In genomic region chr3:4752201-4753072, GRCh38 we compare ENCODE assay signal across 1 cellular context.
TF ChIP-seq lines count a peak whose summit lies in the region.

No MANE protein-coding gene starts in this region.

TF ChIP-seq in HepG2, 621 proteins besides CTCF, POLR2A, EP300 and RAD21 (continued from another document and continues in another):
- TF ChIP-seq REL (CRISPR knock-in tag; conservative IDR thresholded peaks at IDR 0.05) (0 out of 2 replicates have a peak, but pooled peaks have one; percentile 43), NR2F6 (IDR thresholded peaks at IDR 0.05) (peak; percentile 31; the same call in 1 of the 2 replicates), NR2F6 (CRISPR knock-in tag; IDR thresholded peaks at IDR 0.05) (peak; percentile 64; the same call in 1 of the 2 replicates), ZSCAN9 (CRISPR knock-in tag; IDR thresholded peaks at IDR 0.05; ENCODE audit: borderline replicate concordance) (peak; percentile 46; the same call in 1 of the 2 replicates), ZNF780A (CRISPR knock-in tag; IDR thresholded peaks at IDR 0.05) (0 out of 2 replicates have a peak, but pooled peaks have one; percentile 31), NR3C1 (CRISPR knock-in tag; IDR thresholded peaks at IDR 0.05) (no peak), ZNF296 (CRISPR knock-in tag; conservative IDR thresholded peaks at IDR 0.05) (no peak), FOSL1 (CRISPR knock-in tag; IDR thresholded peaks at IDR 0.05; ENCODE audit: borderline replicate concordance) (no peak), FOXP4 (CRISPR knock-in tag; IDR thresholded peaks at IDR 0.05) (peak; percentile 76), DNMT3B (CRISPR knock-in tag; conservative IDR thresholded peaks at IDR 0.05) (no peak), HIVEP1 (CRISPR knock-in tag; IDR thresholded peaks at IDR 0.05) (no peak; the same call in 1 of the 2 replicates), PRDM15 (CRISPR knock-in tag; IDR thresholded peaks at IDR 0.05) (peak; percentile 86), AFF4 (CRISPR knock-in tag; IDR thresholded peaks at IDR 0.05) (no peak), PCBP1 (IDR thresholded peaks at IDR 0.05; ENCODE audit: borderline replicate concordance, low read depth, low read length) (no peak), PPARG (CRISPR knock-in tag; conservative IDR thresholded peaks at IDR 0.05) (peak; percentile 8; the same call in 1 of the 2 replicates), NFATC3 (CRISPR knock-in tag; IDR thresholded peaks at IDR 0.05) (no peak), ZNF672 (CRISPR knock-in tag; IDR thresholded peaks at IDR 0.05) (no peak), TEF (CRISPR knock-in tag; IDR thresholded peaks at IDR 0.05) (no peak), ZNF337 (CRISPR knock-in tag; IDR thresholded peaks at IDR 0.05; ENCODE audit: borderline replicate concordance, low read depth) (no peak; the same call in 1 of the 2 replicates), ZNF256 (CRISPR knock-in tag; conservative IDR thresholded peaks at IDR 0.05) (0 out of 2 replicates have a peak, but pooled peaks have one; percentile 55), IRF9 (CRISPR knock-in tag; IDR thresholded peaks at IDR 0.05; ENCODE audit: borderline replicate concordance) (no peak), CREB3 (CRISPR knock-in tag; IDR thresholded peaks at IDR 0.05) (no peak), BRF2 (CRISPR knock-in tag; IDR thresholded peaks at IDR 0.05) (0 out of 2 replicates have a peak, but pooled peaks have one; percentile 41), CENPBD1 (CRISPR knock-in tag; IDR thresholded peaks at IDR 0.05; ENCODE audit: borderline replicate concordance, low read depth) (no peak), TOE1 (CRISPR knock-in tag; IDR thresholded peaks at IDR 0.05) (no peak), ELF3 (CRISPR knock-in tag; IDR thresholded peaks at IDR 0.05) (peak; percentile 35; the same call in 1 of the 2 replicates), NCOR1 (IDR thresholded peaks at IDR 0.05; ENCODE audit: borderline replicate concordance, low read length) (peak; percentile 66; the same call in 1 of the 2 replicates), MBNL3 (CRISPR knock-in tag; conservative IDR thresholded peaks at IDR 0.05) (no peak), ZMYM3 (CRISPR knock-in tag; IDR thresholded peaks at IDR 0.05) (peak; percentile 71), KLF9 (CRISPR knock-in tag; IDR thresholded peaks at IDR 0.05; ENCODE audit: low read depth) (no peak), NFE2L1 (CRISPR knock-in tag; IDR thresholded peaks at IDR 0.05; ENCODE audit: borderline replicate concordance) (no peak), ARHGAP35 (CRISPR knock-in tag; IDR thresholded peaks at IDR 0.05; ENCODE audit: borderline replicate concordance) (no peak), NFYC (CRISPR knock-in tag; IDR thresholded peaks at IDR 0.05) (no peak), HNRNPUL1 (IDR thresholded peaks at IDR 0.05; ENCODE audit: low read depth, low read length) (no peak), ZBTB7B (CRISPR knock-in tag; IDR thresholded peaks at IDR 0.05) (peak; percentile 19; the same call in 1 of the 2 replicates), E2F2 (CRISPR knock-in tag; IDR thresholded peaks at IDR 0.05; ENCODE audit: borderline replicate concordance) (no peak), MYC (CRISPR knock-in tag; IDR thresholded peaks at IDR 0.05; ENCODE audit: borderline replicate concordance) (peak; percentile 44; the same call in 1 of the 2 replicates), TBL1XR1 (IDR thresholded peaks at IDR 0.05; ENCODE audit: borderline replicate concordance, low read length, partially characterized antibody) (peak; percentile 38), TFE3 (CRISPR knock-in tag; IDR thresholded peaks at IDR 0.05) (peak; percentile 71), NCOA5 (CRISPR knock-in tag; IDR thresholded peaks at IDR 0.05) (no peak), FUBP1 (CRISPR knock-in tag; IDR thresholded peaks at IDR 0.05; ENCODE audit: borderline replicate concordance) (no peak)
